In the genomic region with DNA sequence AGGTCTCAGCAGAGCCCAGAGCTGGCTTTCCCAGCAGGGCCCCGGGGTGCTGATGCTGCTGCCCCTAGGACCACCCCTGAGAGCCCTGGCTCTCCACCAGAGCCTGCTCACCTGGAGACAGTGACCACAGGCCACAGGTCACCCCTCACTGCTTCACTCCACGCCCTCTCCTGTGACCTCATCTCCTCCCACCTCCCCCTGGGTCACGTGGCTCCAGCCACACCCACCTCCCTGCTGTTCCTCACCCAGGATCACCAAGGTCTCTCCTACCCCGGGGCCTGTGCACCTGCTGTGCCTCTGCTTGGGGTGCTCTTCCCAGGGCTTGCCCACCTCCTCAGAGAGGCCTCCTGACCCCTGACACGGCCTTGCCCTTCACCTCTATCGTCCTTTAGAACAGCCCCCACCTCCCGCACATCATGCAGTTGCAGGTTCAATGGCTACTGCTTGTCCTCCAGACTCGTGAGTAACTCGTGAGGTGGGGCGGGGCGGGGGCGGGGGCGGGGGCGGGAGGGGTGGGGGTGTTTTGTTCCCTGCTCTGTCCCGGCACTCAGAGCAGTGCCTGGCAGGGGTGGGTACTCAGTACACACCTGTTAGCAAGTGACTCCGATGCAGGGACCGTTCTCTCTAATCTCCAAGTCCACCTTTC, we compare ENCODE assay signal across 12 cellular contexts.
A peak's percentile ranks its signal among the peaks of the same experiment; 100 is the strongest.
DNase-seq lines count a peak whose midpoint lies in the region; ATAC-seq and TF ChIP-seq lines count a peak whose summit lies in the region.
"Had no signal": no experiment of that assay in that cellular context is flagged by ENCODE, and none has a peak within 500 bp of the region (broad histone marks: within the 10 kb centered on the region; RNA-seq: fewer than 3 reads in every experiment).

No MANE protein-coding gene starts in this region.

- H3K9me3 ChIP-seq in HEK293 (ENCODE audit: control insufficient read depth, insufficient read depth, low read depth, low read length) (no peaks in the 10 kb centered on the region), HUES48 (ENCODE audit: control insufficient read depth, insufficient read depth, low read length) (no peaks in the 10 kb centered on the region)
- H3K9me3 ChIP-seq: breast epithelium had no signal

- no peaks in the 10 kb centered on the region for H3K36me3 Mint-ChIP-seq in stimulated activated naive CD8-positive, alpha-beta T cell treated with anti-CD3 and anti-CD28 coated beads, Interleukin-15, Interleukin-2, amounts not matched to agents 100 ng/mL and 50 ng/mL, for 24 hours (ENCODE audit: low read depth)
- H3K36me3 Mint-ChIP-seq in type B pancreatic cell (no peaks in the 10 kb centered on the region), progenitor cell of endocrine pancreas (ENCODE audit: insufficient read depth) (no peaks in the 10 kb centered on the region)

- no peaks in the 10 kb centered on the region for H3K9me3 Mint-ChIP-seq in stimulated activated naive CD8-positive, alpha-beta T cell treated with anti-CD3 and anti-CD28 coated beads, Interleukin-15, Interleukin-2, amounts not matched to agents 100 ng/mL and 50 ng/mL, for 24 hours
- H3K9me3 Mint-ChIP-seq in type B pancreatic cell, result peaks cover 6% of the 10 kb centered on the region
- H3K9me3 Mint-ChIP-seq in progenitor cell of endocrine pancreas (ENCODE audit: low read depth), result no peaks in the 10 kb centered on the region

- H3K4me1 ChIP-seq in HEK293 (ENCODE audit: control insufficient read depth, insufficient read depth, low read length), result no peaks in the 10 kb centered on the region
- H3K4me1 ChIP-seq in HUES48 (ENCODE audit: control insufficient read depth, insufficient read depth, low read length), result no peaks in the 10 kb centered on the region; the same call in 1 of the 2 replicates
- H3K4me1 ChIP-seq: breast epithelium had no signal

- H3K27ac ChIP-seq in HEK293 (ENCODE audit: extremely low read depth, low read depth, low read length), result no peak overlapping the region
- H3K27ac ChIP-seq in HUES48 (ENCODE audit: low read depth, low read length), result peak overlapping the region; percentile 63
- H3K27ac ChIP-seq: breast epithelium, HL-60 had no signal

- H3K27ac Mint-ChIP-seq in stimulated activated naive CD8-positive, alpha-beta T cell treated with anti-CD3 and anti-CD28 coated beads, Interleukin-15, Interleukin-2, amounts not matched to agents 100 ng/mL and 50 ng/mL, for 24 hours, result no peak overlapping the region
- no peak overlapping the region for H3K27ac Mint-ChIP-seq in type B pancreatic cell
- H3K27ac Mint-ChIP-seq in progenitor cell of endocrine pancreas, result no peak overlapping the region

- no peaks in the 10 kb centered on the region for H3K27me3 ChIP-seq in HUES48 (ENCODE audit: control insufficient read depth, insufficient read depth, low read length)
- H3K27me3 ChIP-seq: breast epithelium had no signal

- POLR2A ChIA-PET in HEK293 (lab: Yijun Ruan, JAX), result no interaction called here

- peak overlapping the region; percentile 57 for H3K4me3 Mint-ChIP-seq in stimulated activated naive CD8-positive, alpha-beta T cell treated with anti-CD3 and anti-CD28 coated beads, Interleukin-15, Interleukin-2, amounts not matched to agents 100 ng/mL and 50 ng/mL, for 24 hours
- H3K4me3 Mint-ChIP-seq in type B pancreatic cell, result no peak overlapping the region
- no peak overlapping the region for H3K4me3 Mint-ChIP-seq in progenitor cell of endocrine pancreas (ENCODE audit: low read depth)

- no peaks in the 10 kb centered on the region for H3K36me3 ChIP-seq in HEK293 (ENCODE audit: control insufficient read depth in 2 of 2, insufficient read depth in 1 of 2, low read length in 2 of 2)
- no peaks in the 10 kb centered on the region for H3K36me3 ChIP-seq in HUES48 (ENCODE audit: control insufficient read depth, insufficient read depth, low read length)
- H3K36me3 ChIP-seq: breast epithelium had no signal

- ATAC-seq in GM18868 (IDR thresholded peaks at IDR 0.05; ENCODE audit: unreplicated experiment), result peak; percentile 65

- H3K4me1 Mint-ChIP-seq in stimulated activated naive CD8-positive, alpha-beta T cell treated with anti-CD3 and anti-CD28 coated beads, Interleukin-15, Interleukin-2, amounts not matched to agents 100 ng/mL and 50 ng/mL, for 24 hours (ENCODE audit: low read depth), result no peaks in the 10 kb centered on the region
- peaks cover 15% of the 10 kb centered on the region for H3K4me1 Mint-ChIP-seq in type B pancreatic cell (ENCODE audit: unreplicated experiment)
- H3K4me1 Mint-ChIP-seq in progenitor cell of endocrine pancreas (ENCODE audit: low read depth), result peaks cover 6% of the 10 kb centered on the region

- H3K4me3 ChIP-seq in HEK293 (ENCODE audit: low read depth, low read length) (no peak overlapping the region), HUES48 (ENCODE audit: low read depth, low read length) (no peak overlapping the region)
- H3K4me3 ChIP-seq: breast epithelium had no signal

- CTCF ChIA-PET in HEK293 (lab: Yijun Ruan, JAX), result interaction anchor here (0.6 kb wide), 1 partner anchor 410 kb away, joined by 3 read pairs; no protein-coding TSS in a partner anchor

- H3K27me3 Mint-ChIP-seq in stimulated activated naive CD8-positive, alpha-beta T cell treated with anti-CD3 and anti-CD28 coated beads, Interleukin-15, Interleukin-2, amounts not matched to agents 100 ng/mL and 50 ng/mL, for 24 hours, result no peaks in the 10 kb centered on the region
- H3K27me3 Mint-ChIP-seq in type B pancreatic cell (peaks cover 7% of the 10 kb centered on the region), progenitor cell of endocrine pancreas (no peaks in the 10 kb centered on the region)

- no peak for DNase-seq in type B pancreatic cell (ENCODE audit: extremely low spot score, unreplicated experiment)
- no peak for DNase-seq in NOMO-1 treated with dmso at 0.1 percent for 144 hours (lab: John Stamatoyannopoulos, UW; ENCODE audit: unreplicated experiment)
- DNase-seq in stimulated activated CD4-positive, alpha-beta T cell treated with anti-CD3 and anti-CD28 coated beads, Interleukin-12 subunit alpha, Interleukin-12 subunit beta, amount 100 ng/mL, for 4 hours, result no peak
- no peak for DNase-seq in progenitor cell of endocrine pancreas (ENCODE audit: low spot score, unreplicated experiment)
- DNase-seq: GDM1, NCI-H1930 had no signal

- no peak for TF ChIP-seq CTCF in HEK293 (tag by site-specific recombination; IDR thresholded peaks at IDR 0.05)
- TF ChIP-seq CTCF in type B pancreatic cell (conservative IDR thresholded peaks at IDR 0.05), result no peak
- TF ChIP-seq CTCF in progenitor cell of endocrine pancreas (IDR thresholded peaks at IDR 0.05; ENCODE audit: unreplicated experiment), result no peak

- H3K9ac ChIP-seq in HUES48 (ENCODE audit: low read depth, low read length), result no peak overlapping the region

TF ChIP-seq in HEK293, 187 proteins besides CTCF, POLR2A, EP300 and RAD21:
- peak; percentile 39 for TF ChIP-seq ZFHX2 (tag by site-specific recombination; conservative IDR thresholded peaks at IDR 0.05)
- TF ChIP-seq ZNF677 (tag by site-specific recombination; IDR thresholded peaks at IDR 0.05), result no peak
- TF ChIP-seq ZNF292 (tag by site-specific recombination; IDR thresholded peaks at IDR 0.05; ENCODE audit: borderline replicate concordance, low read depth), result no peak
- TF ChIP-seq EGR2 (tag by site-specific recombination; IDR thresholded peaks at IDR 0.05; ENCODE audit: low read depth), result peak; percentile 48
- TF ChIP-seq, protein P1, sequence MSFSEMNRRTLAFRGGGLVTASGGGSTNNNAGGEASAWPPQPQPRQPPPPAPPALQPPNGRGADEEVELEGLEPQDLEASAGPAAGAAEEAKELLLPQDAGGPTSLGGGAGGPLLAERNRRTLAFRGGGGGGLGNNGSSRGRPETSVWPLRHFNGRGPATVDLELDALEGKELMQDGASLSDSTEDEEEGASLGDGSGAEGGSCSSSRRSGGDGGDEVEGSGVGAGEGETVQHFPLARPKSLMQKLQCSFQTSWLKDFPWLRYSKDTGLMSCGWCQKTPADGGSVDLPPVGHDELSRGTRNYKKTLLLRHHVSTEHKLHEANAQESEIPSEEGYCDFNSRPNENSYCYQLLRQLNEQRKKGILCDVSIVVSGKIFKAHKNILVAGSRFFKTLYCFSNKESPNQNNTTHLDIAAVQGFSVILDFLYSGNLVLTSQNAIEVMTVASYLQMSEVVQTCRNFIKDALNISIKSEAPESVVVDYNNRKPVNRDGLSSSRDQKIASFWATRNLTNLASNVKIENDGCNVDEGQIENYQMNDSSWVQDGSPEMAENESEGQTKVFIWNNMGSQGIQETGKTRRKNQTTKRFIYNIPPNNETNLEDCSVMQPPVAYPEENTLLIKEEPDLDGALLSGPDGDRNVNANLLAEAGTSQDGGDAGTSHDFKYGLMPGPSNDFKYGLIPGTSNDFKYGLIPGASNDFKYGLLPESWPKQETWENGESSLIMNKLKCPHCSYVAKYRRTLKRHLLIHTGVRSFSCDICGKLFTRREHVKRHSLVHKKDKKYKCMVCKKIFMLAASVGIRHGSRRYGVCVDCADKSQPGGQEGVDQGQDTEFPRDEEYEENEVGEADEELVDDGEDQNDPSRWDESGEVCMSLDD (tag by site-specific recombination; IDR thresholded peaks at IDR 0.05), result no peak
- TF ChIP-seq, protein P2, sequence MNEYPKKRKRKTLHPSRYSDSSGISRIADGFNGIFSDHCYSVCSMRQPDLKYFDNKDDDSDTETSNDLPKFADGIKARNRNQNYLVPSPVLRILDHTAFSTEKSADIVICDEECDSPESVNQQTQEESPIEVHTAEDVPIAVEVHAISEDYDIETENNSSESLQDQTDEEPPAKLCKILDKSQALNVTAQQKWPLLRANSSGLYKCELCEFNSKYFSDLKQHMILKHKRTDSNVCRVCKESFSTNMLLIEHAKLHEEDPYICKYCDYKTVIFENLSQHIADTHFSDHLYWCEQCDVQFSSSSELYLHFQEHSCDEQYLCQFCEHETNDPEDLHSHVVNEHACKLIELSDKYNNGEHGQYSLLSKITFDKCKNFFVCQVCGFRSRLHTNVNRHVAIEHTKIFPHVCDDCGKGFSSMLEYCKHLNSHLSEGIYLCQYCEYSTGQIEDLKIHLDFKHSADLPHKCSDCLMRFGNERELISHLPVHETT (tag by site-specific recombination; IDR thresholded peaks at IDR 0.05), result no peak
- no peak for TF ChIP-seq ZNF561 (tag by site-specific recombination; IDR thresholded peaks at IDR 0.05; ENCODE audit: borderline replicate concordance)
- TF ChIP-seq ZNF558 (tag by site-specific recombination; IDR thresholded peaks at IDR 0.05), result no peak
- TF ChIP-seq KLF9 (tag by site-specific recombination; IDR thresholded peaks at IDR 0.05; ENCODE audit: low read depth), result 0 out of 2 replicates have a peak, but pooled peaks have one; percentile 52
- TF ChIP-seq KLF1 (tag by site-specific recombination; IDR thresholded peaks at IDR 0.05), result peak; percentile 76
- no peak for TF ChIP-seq YY2 (tag by site-specific recombination; IDR thresholded peaks at IDR 0.05)
- peak; percentile 57 for TF ChIP-seq ZIC2 (tag by site-specific recombination; IDR thresholded peaks at IDR 0.05)
- TF ChIP-seq ZNF571 (tag by site-specific recombination; IDR thresholded peaks at IDR 0.05), result no peak
